25 cellular contexts compared by ENCODE assay signal in genomic region chrX:110224926-110225617, GRCh38.
"Had no signal": no experiment of that assay in that cellular context is flagged by ENCODE, and none has a peak within 500 bp of the region (broad histone marks: within the 10 kb centered on the region; RNA-seq: fewer than 3 reads in every experiment).

No MANE protein-coding gene starts in this region.

- FAIRE-seq: keratinocyte, urothelium cell line had no signal

- H3K4me3 ChIP-seq: dorsolateral prefrontal cortex, gastrocnemius medialis, lower lobe of right lung, ovary, psoas muscle, sigmoid colon, stomach, testis, tibial nerve, upper lobe of left lung had no signal

- H3K4me1 ChIP-seq: gastrocnemius medialis, lower lobe of right lung, psoas muscle, sigmoid colon, stomach, testis, tibial nerve, upper lobe of left lung had no signal

- H3K4me3 Mint-ChIP-seq: natural killer cell; stimulated activated effector memory CD8-positive, alpha-beta T cell treated with anti-CD3 and anti-CD28 coated beads, Interleukin-12 subunit alpha, Interleukin-12 subunit beta, amount 100 ng/mL, for 72 hours had no signal

- H3K27ac Mint-ChIP-seq: natural killer cell; stimulated activated effector memory CD8-positive, alpha-beta T cell treated with anti-CD3 and anti-CD28 coated beads, Interleukin-12 subunit alpha, Interleukin-12 subunit beta, amount 100 ng/mL, for 72 hours had no signal

- H3K27me3 ChIP-seq: ovary, sigmoid colon, stomach, testis, upper lobe of left lung had no signal

- H3K27ac ChIP-seq: dorsolateral prefrontal cortex, epithelial cell of prostate, gastrocnemius medialis, lower lobe of right lung, ovary, psoas muscle, sigmoid colon, stomach, testis, tibial nerve, upper lobe of left lung had no signal

- H3K36me3 ChIP-seq: gastrocnemius medialis, lower lobe of right lung, ovary, sigmoid colon, stomach, tibial nerve, upper lobe of left lung had no signal

- H3K9me3 ChIP-seq: gastrocnemius medialis, lower lobe of right lung, ovary, psoas muscle, sigmoid colon, stomach, testis, tibial nerve, upper lobe of left lung had no signal

- DNase-seq: dorsolateral prefrontal cortex; effector CD4-positive, alpha-beta T cell; foreskin fibroblast; gastrocnemius medialis; head of caudate nucleus; left ventricle myocardium superior; lower lobe of right lung; natural killer cell; occipital lobe; ovary; posterior cingulate gyrus; psoas muscle; right cardiac atrium; sigmoid colon; stimulated activated CD4-positive, alpha-beta T cell treated with anti-CD3 and anti-CD28 coated beads, Interleukin-2, amount 100 ng/mL, for 24 hours; stimulated activated CD4-positive, alpha-beta T cell treated with anti-CD3 and anti-CD28 coated beads, Interleukin-4, amount 100 ng/mL, for 24 hours; stimulated activated naive CD4-positive, alpha-beta T cell treated with Interleukin-2 at 50 U/mL for 16 hours; stomach; testis; upper lobe of left lung had no signal

- H3K36me3 Mint-ChIP-seq: natural killer cell; stimulated activated effector memory CD8-positive, alpha-beta T cell treated with anti-CD3 and anti-CD28 coated beads, Interleukin-12 subunit alpha, Interleukin-12 subunit beta, amount 100 ng/mL, for 72 hours had no signal

- H3K9me3 Mint-ChIP-seq: natural killer cell; stimulated activated effector memory CD8-positive, alpha-beta T cell treated with anti-CD3 and anti-CD28 coated beads, Interleukin-12 subunit alpha, Interleukin-12 subunit beta, amount 100 ng/mL, for 72 hours had no signal
